23 cellular contexts compared by ENCODE assay signal in the genomic region with DNA sequence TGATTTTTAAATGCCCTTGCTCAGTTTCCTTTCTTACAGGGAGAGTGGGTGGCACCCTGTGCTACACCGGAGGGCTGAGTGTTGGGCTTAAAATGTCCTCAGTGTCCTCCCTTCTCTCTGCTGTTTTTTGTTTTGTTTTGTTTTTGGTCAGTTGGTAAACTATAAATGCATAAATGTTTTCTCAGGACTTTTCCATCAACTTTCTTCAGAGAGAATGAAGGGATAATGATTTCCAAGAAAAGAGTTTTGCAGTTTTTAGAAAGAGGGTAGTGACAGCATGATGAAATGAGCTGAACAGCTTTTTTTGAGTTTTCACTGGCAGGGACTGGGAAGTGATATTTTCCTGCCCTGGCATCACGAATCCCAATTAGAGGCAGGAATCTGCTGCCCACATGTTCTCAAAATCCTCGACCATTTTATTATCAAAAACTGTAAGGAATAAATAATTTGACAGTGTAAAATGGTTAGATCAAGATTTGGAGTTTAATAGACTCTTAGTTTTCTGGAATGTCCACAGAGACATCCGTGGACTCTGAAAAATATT. TPM values are rescaled to one million over a fixed set of nuclear protein-coding genes. Genes with fewer than 3 reads are reported as not detected.
DNase-seq lines count a peak whose midpoint lies in the region; ATAC-seq, FAIRE-seq and TF ChIP-seq lines count a peak whose summit lies in the region.
"Had no signal": no experiment of that assay in that cellular context is flagged by ENCODE, and none has a peak within 500 bp of the region (broad histone marks: within the 10 kb centered on the region; RNA-seq: fewer than 3 reads in every experiment).

No MANE protein-coding gene starts in this region.

- H3K23ac ChIP-seq in IMR-90 (ENCODE audit: low read depth, low read length), result peak overlapping the region; percentile 17; the same call in 1 of the 2 replicates

- H3K27me3 Mint-ChIP-seq in endothelial cell (ENCODE audit: unreplicated experiment) (peaks cover 5% of the 10 kb centered on the region), neural progenitor cell (ENCODE audit: insufficient read depth, low read depth) (peaks cover 2% of the 10 kb centered on the region)

- no peak for FAIRE-seq in GM12891 (lab: Jason Lieb, UNC)
- FAIRE-seq: G401.6, GM12878, GM18507, RCC 7860 had no signal

- no peak overlapping the region for H2BK20ac ChIP-seq in IMR-90 (ENCODE audit: low read depth, low read length)

- H3K27me3 ChIP-seq in IMR-90 (ENCODE audit: control insufficient read depth, insufficient read depth, low read length) (no peaks in the 10 kb centered on the region), neural progenitor cell (no peaks in the 10 kb centered on the region), tibial artery (no peaks in the 10 kb centered on the region), HAP-1 (ENCODE audit: low read depth) (no peaks in the 10 kb centered on the region)
- H3K27me3 ChIP-seq: BE2C had no signal

- H3F3A ChIP-seq in neural progenitor cell (ENCODE audit: low read depth), result peaks cover 20% of the 10 kb centered on the region

- H3K56ac ChIP-seq in IMR-90 (ENCODE audit: extremely low read depth, insufficient read depth, low read length), result no peak overlapping the region

- intact Hi-C loops in IMR-90 (cut with micrococcal nuclease) (no loop called here), tibial artery (cut with DNase I; ENCODE audit: low total_unique reads) (no loop called here)

- H3K79me1 ChIP-seq in IMR-90 (ENCODE audit: low read depth in 1 of 2, low read length in 2 of 2), result peaks cover 7 to 65% of the 10 kb centered on the region in 2 experiments

- no peak overlapping the region for H2BK15ac ChIP-seq in IMR-90 (ENCODE audit: low read depth, low read length)

- peaks cover 16% of the 10 kb centered on the region for H3K9me1 ChIP-seq in IMR-90 (ENCODE audit: insufficient read depth, low read length)

- H3K4me1 Mint-ChIP-seq in endothelial cell (ENCODE audit: unreplicated experiment) (peaks cover 62% of the 10 kb centered on the region), neural progenitor cell (peaks cover 78% of the 10 kb centered on the region)

- no peak overlapping the region for H2BK5ac ChIP-seq in IMR-90 (ENCODE audit: low read depth, low read length, poor library complexity, severe bottlenecking)

- H3K4me2 ChIP-seq in IMR-90 (ENCODE audit: low read depth, low read length) (no peak overlapping the region), neural progenitor cell (no peak overlapping the region)

- peaks cover 22% of the 10 kb centered on the region for H3K4me1 ChIP-seq in IMR-90 (ENCODE audit: control insufficient read depth, insufficient read depth, low read length)
- peaks cover 48% of the 10 kb centered on the region for H3K4me1 ChIP-seq in neural progenitor cell
- H3K4me1 ChIP-seq in tibial artery, result peaks cover 0 to 87% (median 23%) of the 10 kb centered on the region in 4 donors
- peaks cover 25% of the 10 kb centered on the region for H3K4me1 ChIP-seq in HAP-1

- in situ Hi-C loops in IMR-90 (cut with MboI; ENCODE audit: low sequenced_read_pairs), result no loop called here
- in situ Hi-C loops in HAP-1 (cut with MboI; ENCODE audit: low sequenced_read_pairs), result no loop called here

- no peak for TF ChIP-seq POLR2A in IMR-90 (IDR thresholded peaks at IDR 0.05; ENCODE audit: low read depth, low read length)
- TF ChIP-seq POLR2A in GM12891 (IDR thresholded peaks at IDR 0.05; ENCODE audit: low read depth, low read length), result no peak

- no peak for TF ChIP-seq RAD21 in IMR-90 (IDR thresholded peaks at IDR 0.05; ENCODE audit: low read length)

- DNase-seq in IMR-90 (no peak), endothelial cell (ENCODE audit: low spot score) (no peak), neural progenitor cell (ENCODE audit: low spot score) (no peak), tibial artery (no peak), NCI-H510A (lab: John Stamatoyannopoulos, UW) (no peak), GM12891 (ENCODE audit: insufficient read length, low spot score) (no peak), HAP-1 (ENCODE audit: low spot score in 2 of 2) (no peak)
- DNase-seq: BE2C; CD8-positive, alpha-beta T cell; DND-41; Kasumi-1; NCI-H1105 treated with DMSO at 0.1 percent for 48 hours; NCI-H1694 treated with DMSO at 0.1 percent for 48 hours; NCI-H2107; NCI-H2227 treated with DMSO at 0.1 percent for 48 hours; NCI-H524 treated with DMSO at 0.1 percent for 48 hours; SHP77 had no signal

- no TSS peak for BruUV-seq in IMR-90 (replicated peaks; lab: Mats Ljungman, UMichigan)

- no peak overlapping the region for H2AK5ac ChIP-seq in IMR-90 (ENCODE audit: low read depth, low read length)

- H3K36me3 ChIP-seq in IMR-90 (ENCODE audit: control insufficient read depth, insufficient read depth, low read length) (peaks cover 4% of the 10 kb centered on the region), neural progenitor cell (no peaks in the 10 kb centered on the region), tibial artery (peaks cover 0 to 4% (median 0%) of the 10 kb centered on the region in 3 donors), HAP-1 (replicated peaks) (no peaks in the 10 kb centered on the region)
- H3K36me3 ChIP-seq: BE2C had no signal

- H2BK120ac ChIP-seq in IMR-90 (ENCODE audit: low read depth, low read length), result no peak overlapping the region

- H3K18ac ChIP-seq in IMR-90 (ENCODE audit: low read depth, low read length), result no peak overlapping the region

- no peaks in the 10 kb centered on the region for H3K9me3 Mint-ChIP-seq in endothelial cell (ENCODE audit: unreplicated experiment)
- peaks cover 2% of the 10 kb centered on the region for H3K9me3 Mint-ChIP-seq in neural progenitor cell
- H3K9me3 Mint-ChIP-seq: CD8-positive, alpha-beta T cell; GM23338 had no signal

- TF ChIP-seq CTCF in IMR-90 (conservative IDR thresholded peaks at IDR 0.05; ENCODE audit: low read depth, low read length), result no peak
- TF ChIP-seq CTCF in endothelial cell (IDR thresholded peaks at IDR 0.05; ENCODE audit: unreplicated experiment), result no peak
- no peak for TF ChIP-seq CTCF in neural progenitor cell (IDR thresholded peaks at IDR 0.05)
- TF ChIP-seq CTCF in tibial artery (IDR thresholded peaks at IDR 0.05), result no peak

- H3K9me3 ChIP-seq in IMR-90 (ENCODE audit: control insufficient read depth, insufficient read depth, low read length) (no peaks in the 10 kb centered on the region), neural progenitor cell (ENCODE audit: low read depth) (no peaks in the 10 kb centered on the region), tibial artery (no peaks in the 10 kb centered on the region), HAP-1 (no peaks in the 10 kb centered on the region)
- H3K9me3 ChIP-seq: BE2C had no signal

- H4K8ac ChIP-seq in IMR-90 (ENCODE audit: low read depth in 2 of 2, low read length in 2 of 2), result no peak overlapping the region

- peaks cover 58% of the 10 kb centered on the region for H3K79me2 ChIP-seq in neural progenitor cell (ENCODE audit: low read depth)

- H3K4me3 ChIP-seq in IMR-90 (ENCODE audit: insufficient read depth, low read depth, low read length) (no peak overlapping the region), neural progenitor cell (no peak overlapping the region), tibial artery (no peak overlapping the region), HAP-1 (no peak overlapping the region)
- H3K4me3 ChIP-seq: GM12878 had no signal

- peaks cover 4% of the 10 kb centered on the region for H3K36me3 Mint-ChIP-seq in endothelial cell (ENCODE audit: low read depth, unreplicated experiment)
- H3K36me3 Mint-ChIP-seq in neural progenitor cell, result peaks cover 9% of the 10 kb centered on the region
- H3K36me3 Mint-ChIP-seq: CD8-positive, alpha-beta T cell had no signal

- CTCF ChIA-PET in IMR-90 (lab: Yijun Ruan, JAX), result interaction anchor here (0.6 kb wide), 1 partner anchor 242 kb away, joined by 3 read pairs; no protein-coding TSS in a partner anchor

- H3K4me3 Mint-ChIP-seq in endothelial cell (ENCODE audit: unreplicated experiment) (no peak overlapping the region), neural progenitor cell (no peak overlapping the region)
- H3K4me3 Mint-ChIP-seq: CD8-positive, alpha-beta T cell; GM23338 had no signal

- no peak for ATAC-seq in IMR-90 (ENCODE audit: low read depth)
- no peak for ATAC-seq in GM21367 (IDR thresholded peaks at IDR 0.05; ENCODE audit: unreplicated experiment)
- ATAC-seq: CD8-positive, alpha-beta T cell; GM12878; GM23338 had no signal

- no peak overlapping the region for H3K4ac ChIP-seq in IMR-90 (ENCODE audit: low read depth, low read length)

- H3K27ac ChIP-seq in IMR-90 (ENCODE audit: insufficient read depth, low read length), result no peak overlapping the region
- no peak overlapping the region for H3K27ac ChIP-seq in neural progenitor cell
- peak overlapping the region; percentile 13 to 61 for H3K27ac ChIP-seq in tibial artery

- dilution Hi-C loops in IMR-90 (cut with HindIII; ENCODE audit: low sequenced_read_pairs, unreplicated experiment), result no loop called here

- H3K9ac ChIP-seq in IMR-90 (ENCODE audit: low read depth, low read length) (no peak overlapping the region), neural progenitor cell (no peak overlapping the region)

- no CpG with 5 or more reads among the region's 4 CpGs for WGBS in IMR-90 (ENCODE audit: extremely low coverage in 2 of 2, insufficient read length in 1 of 2), 2 experiments

- H3K14ac ChIP-seq in IMR-90 (replicated peaks; ENCODE audit: low read depth, low read length), result no peak overlapping the region

- H4K20me1 ChIP-seq in IMR-90 (ENCODE audit: insufficient read depth, low read length) (peaks cover 85% of the 10 kb centered on the region), neural progenitor cell (ENCODE audit: low read depth) (no peaks in the 10 kb centered on the region)

- H2AFZ ChIP-seq in IMR-90 (replicated peaks; ENCODE audit: low read length, poor library complexity) (no peak overlapping the region), neural progenitor cell (replicated peaks) (no peak overlapping the region)
- H2AFZ ChIP-seq: GM23338 had no signal

- H2AK9ac ChIP-seq in IMR-90 (replicated peaks; ENCODE audit: low read depth, low read length, poor library complexity), result no peak overlapping the region

- H3K27ac Mint-ChIP-seq in endothelial cell (ENCODE audit: unreplicated experiment), result peak overlapping the region; percentile 13
- peak overlapping the region; percentile 91 for H3K27ac Mint-ChIP-seq in neural progenitor cell
- H3K27ac Mint-ChIP-seq: CD8-positive, alpha-beta T cell; GM23338 had no signal

- no peak overlapping the region for H4K91ac ChIP-seq in IMR-90 (ENCODE audit: insufficient read depth, low read depth, low read length)

- H4K5ac ChIP-seq in IMR-90 (ENCODE audit: low read depth, low read length), result no peak overlapping the region

- POLR2A ChIA-PET in IMR-90 (lab: Charles Lee; ENCODE audit: unreplicated experiment), result interaction anchor here (0.6 kb wide), 1 partner anchor 1492 kb away, joined by 11 read pairs; no protein-coding TSS in a partner anchor

TF ChIP-seq in IMR-90, 13 proteins besides CTCF, POLR2A, EP300 and RAD21 (continues in another document):
- no peak for TF ChIP-seq CEBPB (IDR thresholded peaks at IDR 0.05; ENCODE audit: low read depth, low read length)

RNA-seq across cellular contexts. Expression of a gene that starts 15.2 kb away (rescaled TPM):
- 361 and 394 TPM in 2 replicates for total RNA-seq in IMR-90 (2012; rRNA removed)
- 223 and 249 TPM in 2 replicates for polyA plus RNA-seq in IMR-90 (2012; rRNA removed)
- 90.5 and 125 TPM in 2 replicates for polyA plus RNA-seq in IMR-90 (2012; cell fraction: cytosol; rRNA removed)
- 105 and 251 TPM in 2 replicates for polyA plus RNA-seq in IMR-90 (2012; cell fraction: nucleus; rRNA removed; ENCODE audit: low replicate concordance)
- total RNA-seq in endothelial cell (ENCODE audit: unreplicated experiment), result 265 TPM
- 72.8 and 90.2 TPM in 2 replicates for total RNA-seq in neural progenitor cell (ENCODE audit: low replicate concordance)
- polyA plus RNA-seq in GM12891 (2012; ENCODE audit: low read depth, missing spikeins), result 5.3 TPM

Comparison
In these comparisons a context has a peak if more than half of its experiments do, and no peak if none do; other contexts are left out.
1. H3K27ac ChIP-seq: peak in tibial artery (2 of 2); none in IMR-90 (single experiment) and neural progenitor cell (single experiment).